In genomic region chr5:17282283-17283120, GRCh38 we compare ENCODE assay signal across 10 cellular contexts.
DNase-seq lines count a peak whose midpoint lies in the region; ATAC-seq and TF ChIP-seq lines count a peak whose summit lies in the region.
"Had no signal": no experiment of that assay in that cellular context is flagged by ENCODE, and none has a peak within 500 bp of the region (broad histone marks: within the 10 kb centered on the region; RNA-seq: fewer than 3 reads in every experiment).

No MANE protein-coding gene starts in this region.

- no peaks in the 10 kb centered on the region for H3K9me3 Mint-ChIP-seq in activated naive CD8-positive, alpha-beta T cell (ENCODE audit: low read depth)

- no peaks in the 10 kb centered on the region for H3K27me3 Mint-ChIP-seq in activated naive CD8-positive, alpha-beta T cell

- H3K4me3 Mint-ChIP-seq in activated naive CD8-positive, alpha-beta T cell, result peak overlapping the region; percentile 33

- peak; percentile 98 for DNase-seq in A673 (ENCODE audit: low spot score)
- DNase-seq in COR-L47 (lab: John Stamatoyannopoulos, UW), result no peak
- DNase-seq in DMS114 treated with DMSO at 0.1 percent for 48 hours (lab: John Stamatoyannopoulos, UW; ENCODE audit: unreplicated experiment), result no peak
- DNase-seq in stimulated activated CD8-positive, alpha-beta memory T cell treated with anti-CD3 and anti-CD28 coated beads, Interleukin-4, amount 100 ng/mL, for 48 hours, result no peak
- no peak for DNase-seq in SK-N-DZ (ENCODE audit: low spot score)
- DNase-seq: activated CD8-positive, alpha-beta memory T cell treated with anti-CD3 and anti-CD28 coated beads, Interleukin-2, amount 50 U/mL, for 48 hours; DND-41 had no signal

- CTCF ChIA-PET in A673 (lab: Charles Lee), result interaction anchor here (0.6 to 2.0 kb wide), 2 partner anchors 66 to 727 kb away, joined by 4 to 7 read pairs; no protein-coding TSS in a partner anchor

- ATAC-seq in GM19328 (IDR thresholded peaks at IDR 0.05; ENCODE audit: unreplicated experiment) (peak; percentile 97), HG03139 (IDR thresholded peaks at IDR 0.05; ENCODE audit: unreplicated experiment) (peak; percentile 96)

- BruUV-seq in A673 (replicated peaks; lab: Mats Ljungman, UMichigan), result TSS peak; percentile 29

- no peaks in the 10 kb centered on the region for H3K9me3 ChIP-seq in A673 (ENCODE audit: low read depth, low read length, poor library complexity, severe bottlenecking)

- no peak for TF ChIP-seq CTCF in A673 (conservative IDR thresholded peaks at IDR 0.05; ENCODE audit: low read depth, low read length)

- peak overlapping the region; percentile 30 for H3K4me3 ChIP-seq in A673 (ENCODE audit: low read depth, low read length, poor library complexity, severe bottlenecking)

- no peak overlapping the region for H3K27ac Mint-ChIP-seq in activated naive CD8-positive, alpha-beta T cell

- POLR2A ChIA-PET in A673 (lab: Charles Lee; ENCODE audit: low non-redundant PET), result interaction anchor here (0.6 to 0.7 kb wide), 4 partner anchors 31 to 784 kb away, joined by 3 to 5 read pairs (median 4); no protein-coding TSS in a partner anchor

- peaks cover 5% of the 10 kb centered on the region for H3K36me3 ChIP-seq in A673 (ENCODE audit: insufficient read depth, low read length, poor library complexity, severe bottlenecking)

- no peaks in the 10 kb centered on the region for H3K27me3 ChIP-seq in A673 (replicated peaks; ENCODE audit: insufficient read depth, low read depth, low read length, poor library complexity)

- peak overlapping the region; percentile 97 for H3K27ac ChIP-seq in A673 (ENCODE audit: low read depth, low read length, poor library complexity, severe bottlenecking)

- H3K36me3 Mint-ChIP-seq in activated naive CD8-positive, alpha-beta T cell, result no peaks in the 10 kb centered on the region

- intact Hi-C loops in A673 (cut with micrococcal nuclease; ENCODE audit: unreplicated experiment), result loop anchor here (2.0 to 10.0 kb wide), 6 partner anchors 64 to 1025 kb away; no protein-coding TSS in a partner anchor

- H3K4me1 ChIP-seq in A673 (ENCODE audit: insufficient read depth, low read length, poor library complexity, severe bottlenecking), result peaks cover 68% of the 10 kb centered on the region

- no peaks in the 10 kb centered on the region for H3K4me1 Mint-ChIP-seq in activated naive CD8-positive, alpha-beta T cell (ENCODE audit: low read depth)
